ENCODE assay signal across 8 cellular contexts in the genomic region with DNA sequence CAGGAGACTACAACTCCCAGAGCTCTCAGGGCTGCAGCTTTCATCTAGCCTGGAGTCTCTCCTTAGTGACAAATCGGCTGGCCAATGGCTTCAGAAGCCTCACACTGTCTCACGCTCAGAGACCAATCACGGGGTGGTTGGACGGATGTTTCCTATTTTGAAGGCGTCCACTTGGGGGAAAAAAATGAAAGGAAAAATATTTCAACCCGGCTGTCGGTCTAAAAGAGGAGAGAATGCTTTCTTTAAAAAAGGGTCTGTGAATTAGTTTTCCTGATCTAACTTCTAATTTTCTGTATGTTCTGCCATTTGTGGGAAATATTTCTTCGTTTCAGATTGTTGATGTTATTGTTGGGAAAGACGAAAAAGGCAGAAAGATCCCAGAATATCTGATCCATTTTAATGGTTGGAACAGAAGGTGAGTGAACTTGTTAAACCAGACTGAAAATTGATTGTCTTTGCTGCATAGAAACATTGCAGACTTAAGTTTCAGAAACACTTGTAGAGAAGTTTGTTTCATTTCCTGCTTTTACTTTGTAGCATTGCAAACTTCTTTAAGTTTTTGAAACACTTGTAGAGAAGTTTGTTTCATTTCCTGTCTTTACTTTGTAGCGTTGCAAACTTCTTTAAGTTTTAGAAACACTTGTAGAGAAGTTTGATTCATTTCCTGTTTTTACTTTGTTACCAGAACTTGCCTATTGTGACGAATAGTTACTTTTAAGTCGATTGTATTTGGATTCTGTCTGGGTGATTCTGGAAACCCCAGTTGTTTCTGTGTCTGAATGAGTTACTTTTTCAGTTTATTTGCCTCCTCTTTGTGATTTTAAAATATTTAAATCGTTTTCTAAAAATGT. TPM values are rescaled to one million over a fixed set of nuclear protein-coding genes. Genes with fewer than 3 reads are reported as not detected.
DNase-seq lines count a peak whose midpoint lies in the region; ATAC-seq, FAIRE-seq and TF ChIP-seq lines count a peak whose summit lies in the region.

No MANE protein-coding gene starts in this region.

- H3K9me3 ChIP-seq in HCT116 (ENCODE audit: control insufficient read depth in 1 of 2, insufficient read depth in 1 of 2, low read depth in 1 of 2, low read length in 2 of 2) (no peaks in the 10 kb centered on the region), MG63 (no peaks in the 10 kb centered on the region), RWPE2 (ENCODE audit: severe bottlenecking) (no peaks in the 10 kb centered on the region)

- H3K27ac Mint-ChIP-seq in nephron: peak overlapping the region; percentile 71 to 94 (median 88)

- H4K20me1 ChIP-seq in HCT116 (ENCODE audit: insufficient read depth): no peaks in the 10 kb centered on the region

- FAIRE-seq in G401.6 (lab: Jason Lieb, UNC): peak; percentile 97

- TF ChIP-seq POLR2A in HCT116 (IDR thresholded peaks at IDR 0.05; ENCODE audit: borderline replicate concordance, extremely low read depth, insufficient read depth, insufficient read length): no peak

- no peaks in the 10 kb centered on the region for H3K79me2 ChIP-seq in HCT116 (ENCODE audit: insufficient read depth, low read length)

- RAD21 ChIA-PET in HCT116 (lab: Charles Lee; ENCODE audit: low non-redundant PET in 1 of 2, low total read pairs in 2 of 2, uncharacterized antibody in 2 of 2, unreplicated experiment in 2 of 2): no interaction called here

- no peak for TF ChIP-seq RAD21 in HCT116 (IDR thresholded peaks at IDR 0.05; ENCODE audit: low read depth)

- H3K4me3 Mint-ChIP-seq in nephron: peak overlapping the region; percentile 96 to 98 (median 98)

- H3K9me3 Mint-ChIP-seq in nephron: peaks cover 2% of the 10 kb centered on the region

- H3K4me3 ChIP-seq in HCT116 (replicated peaks in 1 of 2; ENCODE audit: low read depth in 1 of 2, low read length in 2 of 2) (peak overlapping the region; percentile 74 to 76), MG63 (peak overlapping the region; percentile 73), RWPE2 (ENCODE audit: severe bottlenecking) (peak overlapping the region; percentile 71), fibroblast of villous mesenchyme (ENCODE audit: low read depth, low read length) (peak overlapping the region; percentile 74)

- DNase-seq in HCT116 (ENCODE audit: low read depth, low spot score): peak; percentile 70
- peak; percentile 87 for DNase-seq in MG63
- peak; percentile 74 for DNase-seq in RWPE2 (ENCODE audit: low spot score)
- DNase-seq in activated gamma-delta T cell treated with anti-CD3 and anti-CD28 coated beads, Interleukin-2, amount 50 U/mL, for 16 hours (ENCODE audit: low read depth): peak; percentile 51
- peak; percentile 92 for DNase-seq in fibroblast of villous mesenchyme (ENCODE audit: low read depth)
- DNase-seq in superior temporal gyrus (ENCODE audit: extremely low spot score): peak; percentile 95

- no peaks in the 10 kb centered on the region; a peak in 1 of 4 replicates for H3K36me3 ChIP-seq in HCT116 (ENCODE audit: control insufficient read depth in 1 of 2, insufficient read depth in 2 of 2, low read length in 2 of 2)
- H3K36me3 ChIP-seq in MG63: peaks cover 26% of the 10 kb centered on the region
- peaks cover 31% of the 10 kb centered on the region for H3K36me3 ChIP-seq in RWPE2 (ENCODE audit: low read depth)

- H3K27me3 ChIP-seq in HCT116 (ENCODE audit: insufficient read depth, low read length): no peaks in the 10 kb centered on the region
- H3K27me3 ChIP-seq in MG63: no peaks in the 10 kb centered on the region
- H3K27me3 ChIP-seq in RWPE2 (ENCODE audit: insufficient read depth, poor library complexity, severe bottlenecking): no peaks in the 10 kb centered on the region

- H3K4me1 Mint-ChIP-seq in nephron: peaks cover 6% of the 10 kb centered on the region

- BruUV-seq in HCT116 (replicated peaks; lab: Mats Ljungman, UMichigan): no TSS peak

- H3K4me1 ChIP-seq in HCT116 (ENCODE audit: control insufficient read depth in 1 of 2, insufficient read depth in 2 of 2, low read length in 2 of 2): peaks cover 0 to 4% of the 10 kb centered on the region in 2 experiments; a peak in 1 of 4 replicates
- peaks cover 5% of the 10 kb centered on the region for H3K4me1 ChIP-seq in RWPE2 (ENCODE audit: insufficient read depth, poor library complexity, severe bottlenecking)

- H3K9ac ChIP-seq in HCT116 (ENCODE audit: low read length): peak overlapping the region; percentile 74

- peak overlapping the region; percentile 44 for H3K27ac ChIP-seq in HCT116 (ENCODE audit: low read depth, low read length)
- peak overlapping the region; percentile 55 for H3K27ac ChIP-seq in RWPE2 (ENCODE audit: poor library complexity, severe bottlenecking)

- peaks cover 27% of the 10 kb centered on the region for H3K36me3 Mint-ChIP-seq in nephron (ENCODE audit: low read depth)

- CTCF ChIA-PET in HCT116 (lab: Charles Lee): interaction anchor here (0.6 to 2.0 kb wide), 4 partner anchors 8 to 14 kb away, joined by 3 to 7 read pairs (median 4); no protein-coding TSS in a partner anchor

- no peaks in the 10 kb centered on the region for H3K27me3 Mint-ChIP-seq in nephron (ENCODE audit: low read depth)

- TF ChIP-seq CTCF in HCT116 (IDR thresholded peaks at IDR 0.05 in 2 of 3, conservative IDR thresholded peaks at IDR 0.05 in 1 of 3; ENCODE audit: borderline replicate concordance in 1 of 3, insufficient read depth in 1 of 3, low read depth in 2 of 3, low read length in 2 of 3) (no peak), RWPE2 (IDR thresholded peaks at IDR 0.05; ENCODE audit: poor library complexity, severe bottlenecking) (no peak), fibroblast of villous mesenchyme (IDR thresholded peaks at IDR 0.05; ENCODE audit: insufficient read depth, low read depth, low read length) (no peak), nephron (IDR thresholded peaks at IDR 0.05; ENCODE audit: unreplicated experiment in 3 of 3) (no peak)

- POLR2A ChIA-PET in HCT116 (lab: Charles Lee): no interaction called here

- peak overlapping the region; percentile 21 for H2AFZ ChIP-seq in HCT116 (ENCODE audit: low read depth, low read length, poor library complexity, severe bottlenecking)

- peak overlapping the region; percentile 84 for H3K4me2 ChIP-seq in HCT116 (ENCODE audit: low read length)

- intact Hi-C loops in HCT116 (cut with micrococcal nuclease): no loop called here

- ATAC-seq in HCT116 (peak; percentile 89), RWPE2 (ENCODE audit: low read depth) (peak; percentile 98)

- H3K9me2 ChIP-seq in HCT116 (ENCODE audit: insufficient read depth): no peaks in the 10 kb centered on the region

TF ChIP-seq in HCT116, 20 proteins besides CTCF, POLR2A, EP300 and RAD21 (continues in another document):
- no peak for TF ChIP-seq YY1 (IDR thresholded peaks at IDR 0.05; ENCODE audit: extremely low read depth, insufficient replicate concordance, low read depth, low read length)
- TF ChIP-seq EGR1 (IDR thresholded peaks at IDR 0.05; ENCODE audit: low read depth): no peak
- TF ChIP-seq CEBPB (IDR thresholded peaks at IDR 0.05; ENCODE audit: low read depth): no peak
- peak; percentile 74 for TF ChIP-seq TCF7L2 (IDR thresholded peaks at IDR 0.05; ENCODE audit: borderline replicate concordance, extremely low read depth, insufficient read depth, insufficient read length)
- TF ChIP-seq, protein P1, sequence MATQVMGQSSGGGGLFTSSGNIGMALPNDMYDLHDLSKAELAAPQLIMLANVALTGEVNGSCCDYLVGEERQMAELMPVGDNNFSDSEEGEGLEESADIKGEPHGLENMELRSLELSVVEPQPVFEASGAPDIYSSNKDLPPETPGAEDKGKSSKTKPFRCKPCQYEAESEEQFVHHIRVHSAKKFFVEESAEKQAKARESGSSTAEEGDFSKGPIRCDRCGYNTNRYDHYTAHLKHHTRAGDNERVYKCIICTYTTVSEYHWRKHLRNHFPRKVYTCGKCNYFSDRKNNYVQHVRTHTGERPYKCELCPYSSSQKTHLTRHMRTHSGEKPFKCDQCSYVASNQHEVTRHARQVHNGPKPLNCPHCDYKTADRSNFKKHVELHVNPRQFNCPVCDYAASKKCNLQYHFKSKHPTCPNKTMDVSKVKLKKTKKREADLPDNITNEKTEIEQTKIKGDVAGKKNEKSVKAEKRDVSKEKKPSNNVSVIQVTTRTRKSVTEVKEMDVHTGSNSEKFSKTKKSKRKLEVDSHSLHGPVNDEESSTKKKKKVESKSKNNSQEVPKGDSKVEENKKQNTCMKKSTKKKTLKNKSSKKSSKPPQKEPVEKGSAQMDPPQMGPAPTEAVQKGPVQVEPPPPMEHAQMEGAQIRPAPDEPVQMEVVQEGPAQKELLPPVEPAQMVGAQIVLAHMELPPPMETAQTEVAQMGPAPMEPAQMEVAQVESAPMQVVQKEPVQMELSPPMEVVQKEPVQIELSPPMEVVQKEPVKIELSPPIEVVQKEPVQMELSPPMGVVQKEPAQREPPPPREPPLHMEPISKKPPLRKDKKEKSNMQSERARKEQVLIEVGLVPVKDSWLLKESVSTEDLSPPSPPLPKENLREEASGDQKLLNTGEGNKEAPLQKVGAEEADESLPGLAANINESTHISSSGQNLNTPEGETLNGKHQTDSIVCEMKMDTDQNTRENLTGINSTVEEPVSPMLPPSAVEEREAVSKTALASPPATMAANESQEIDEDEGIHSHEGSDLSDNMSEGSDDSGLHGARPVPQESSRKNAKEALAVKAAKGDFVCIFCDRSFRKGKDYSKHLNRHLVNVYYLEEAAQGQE (IDR thresholded peaks at IDR 0.05; ENCODE audit: low read depth): no peak
- TF ChIP-seq ZNF274 (IDR thresholded peaks at IDR 0.05; ENCODE audit: low read depth, low read length): no peak
- no peak for TF ChIP-seq CBX3 (IDR thresholded peaks at IDR 0.05; ENCODE audit: low read depth)
- TF ChIP-seq, protein P2, sequence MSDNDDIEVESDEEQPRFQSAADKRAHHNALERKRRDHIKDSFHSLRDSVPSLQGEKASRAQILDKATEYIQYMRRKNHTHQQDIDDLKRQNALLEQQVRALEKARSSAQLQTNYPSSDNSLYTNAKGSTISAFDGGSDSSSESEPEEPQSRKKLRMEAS (IDR thresholded peaks at IDR 0.05): no peak
- peak; percentile 80 for TF ChIP-seq SP1 (IDR thresholded peaks at IDR 0.05; ENCODE audit: low read depth)
- TF ChIP-seq SRF (IDR thresholded peaks at IDR 0.05; ENCODE audit: low read depth): 0 out of 2 replicates have a peak, but pooled peaks have one; percentile 28

RNA-seq across cellular contexts. Expression of a gene that starts 1.6 kb away (rescaled TPM):
- total RNA-seq in HCT116 (2021; ENCODE audit: unreplicated experiment) (12.0 TPM), fibroblast of villous mesenchyme (23.8 and 32.8 TPM in 2 replicates)
- polyA plus RNA-seq in HCT116 (2012): 4.4 and 5.7 TPM in 2 replicates
- total RNA-seq in MG63 (2014; rRNA removed; shearing (Covaris generic); ENCODE audit: low replicate concordance): 33.9 and 36.5 TPM in 2 replicates

Comparison
In these comparisons a context has a peak if more than half of its experiments do, and no peak if none do; other contexts are left out.
1. Peak in every context shown above with its lines: DNase-seq, ATAC-seq, H3K4me3 ChIP-seq and H3K27ac ChIP-seq.